In the genomic region with DNA sequence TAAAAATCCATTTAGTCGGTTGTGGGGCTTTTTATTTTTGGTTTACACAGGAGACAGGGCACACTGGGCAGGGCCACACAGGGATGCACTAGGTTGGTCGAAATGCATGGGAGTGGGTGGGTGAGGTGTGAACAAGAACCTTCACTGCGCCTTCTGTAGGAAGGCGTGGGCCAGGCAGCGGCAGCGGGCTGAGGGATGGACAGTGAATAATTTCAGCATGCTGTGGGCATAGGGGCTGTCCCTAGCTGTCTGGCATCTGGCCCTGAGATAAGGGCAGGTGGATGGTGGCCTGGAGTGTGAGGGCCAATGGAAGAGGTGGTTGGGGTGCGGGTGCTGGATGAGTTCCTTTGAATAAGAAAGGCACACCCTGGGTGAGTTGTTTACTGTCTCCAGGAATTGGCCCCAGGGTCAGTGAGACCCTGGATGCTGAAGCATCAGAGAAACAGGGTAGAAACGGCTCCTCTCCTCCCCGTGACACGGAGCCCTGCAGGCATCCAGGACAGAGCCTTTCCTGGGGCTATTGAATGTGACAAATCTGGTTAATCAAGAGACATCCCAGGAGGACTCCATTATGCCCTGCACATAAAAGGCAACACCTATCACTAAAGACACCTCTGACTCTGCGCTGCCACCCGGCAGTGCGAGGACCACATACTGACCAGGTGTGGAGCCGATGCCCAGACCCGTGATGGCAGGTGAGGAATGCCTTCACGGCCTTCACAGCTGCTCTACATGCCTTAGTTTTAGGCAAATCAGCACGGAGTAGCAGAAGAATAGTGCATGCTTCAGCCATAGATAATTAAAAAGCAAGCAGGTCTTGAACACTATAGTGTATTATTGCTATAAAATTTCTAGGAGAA, we compare ENCODE assay signal across 21 cellular contexts.
DNase-seq lines count a peak whose midpoint lies in the region; ATAC-seq, FAIRE-seq and TF ChIP-seq lines count a peak whose summit lies in the region.
"Had no signal": no experiment of that assay in that cellular context is flagged by ENCODE, and none has a peak within 500 bp of the region (broad histone marks: within the 10 kb centered on the region; RNA-seq: fewer than 3 reads in every experiment).

No MANE protein-coding gene starts in this region.

- POLR2A ChIA-PET in H1 (lab: Charles Lee; ENCODE audit: partially characterized antibody) (interaction anchor here (1.1 to 1.2 kb wide), 2 partner anchors 18 to 63 kb away, joined by 3 read pairs; no protein-coding TSS in a partner anchor), RWPE1 (lab: Yijun Ruan, JAX; ENCODE audit: low non-redundant PET) (no interaction called here)

- no peak for FAIRE-seq in H1 (lab: Jason Lieb, UNC)
- FAIRE-seq: GM12891, HTR-8/SVneo had no signal

- H3K36me3 ChIP-seq in H1 (ENCODE audit: control insufficient read depth in 2 of 4, insufficient read depth in 4 of 4, low read length in 3 of 4) (no peaks in the 10 kb centered on the region), trophoblast cell (ENCODE audit: control insufficient read depth in 1 of 2, insufficient read depth in 2 of 2, low read length in 2 of 2) (no peaks in the 10 kb centered on the region)
- H3K36me3 ChIP-seq: BLaER1, HAP-1, Peyer's patch had no signal

- H3K79me1 ChIP-seq in H9 (ENCODE audit: insufficient read depth, low read depth, low read length, poor library complexity, severe bottlenecking) (no peaks in the 10 kb centered on the region), H1 (ENCODE audit: low read depth, low read length) (no peaks in the 10 kb centered on the region), trophoblast cell (ENCODE audit: low read length) (no peaks in the 10 kb centered on the region)

- H3K27me3 ChIP-seq in H9 (ENCODE audit: insufficient read depth, low read length) (no peaks in the 10 kb centered on the region), H1 (replicated peaks in 1 of 4; ENCODE audit: control insufficient read depth in 3 of 4, extremely low read depth in 1 of 4, insufficient read depth in 3 of 4, low read length in 3 of 4) (no peaks in the 10 kb centered on the region), trophoblast cell (ENCODE audit: insufficient read depth, low read length) (no peaks in the 10 kb centered on the region)
- H3K27me3 ChIP-seq: BLaER1, Peyer's patch had no signal

- TF ChIP-seq CTCF in H9 (conservative IDR thresholded peaks at IDR 0.05) = no peak
- TF ChIP-seq CTCF in H1 (IDR thresholded peaks at IDR 0.05; ENCODE audit: control extremely low read depth in 1 of 3, insufficient read depth in 1 of 3, low read depth in 1 of 3, low read length in 3 of 3) = no peak
- TF ChIP-seq CTCF in RWPE1 (conservative IDR thresholded peaks at IDR 0.05; ENCODE audit: low read depth) = no peak

- H2BK15ac ChIP-seq in H9 (ENCODE audit: low read depth, low read length) = no peak overlapping the region
- H2BK15ac ChIP-seq in H1 (ENCODE audit: low read length) = peak overlapping the region; percentile 97; the same call in 1 of the 2 replicates

- peak overlapping the region in 1 of 3 experiments; percentile 17; a peak in 2 of 7 replicates for H3K27ac Mint-ChIP-seq in H9
- H3K27ac Mint-ChIP-seq: CD8-positive, alpha-beta memory T cell had no signal

- H4K20me1 ChIP-seq in H9 (ENCODE audit: control insufficient read depth, insufficient read depth, insufficient read length) (no peaks in the 10 kb centered on the region), H1 (replicated peaks in 1 of 2; ENCODE audit: control insufficient read depth in 1 of 2, insufficient read depth in 2 of 2, low read length in 2 of 2) (no peaks in the 10 kb centered on the region)
- H4K20me1 ChIP-seq: BLaER1 had no signal

- no peak overlapping the region for H3K4me3 ChIP-seq in H1 (ENCODE audit: extremely low read depth in 1 of 4, insufficient read depth in 2 of 4, low read depth in 3 of 4, low read length in 4 of 4)
- peak overlapping the region; percentile 42 for H3K4me3 ChIP-seq in trophoblast cell (ENCODE audit: low read depth, low read length)
- H3K4me3 ChIP-seq: BLaER1, HAP-1, Peyer's patch had no signal

- H3K4ac ChIP-seq in H9 (ENCODE audit: low read depth, low read length) (no peak overlapping the region), H1 (replicated peaks; ENCODE audit: insufficient read length, low read depth, low read length) (no peak overlapping the region), trophoblast cell (ENCODE audit: low read depth, low read length) (no peak overlapping the region)

- H4K8ac ChIP-seq in H9 (replicated peaks; ENCODE audit: insufficient read length, low read depth, low read length) = no peak overlapping the region
- no peak overlapping the region for H4K8ac ChIP-seq in H1 (ENCODE audit: extremely low read depth, insufficient read depth, low read length)
- H4K8ac ChIP-seq in trophoblast cell (ENCODE audit: low read depth, low read length) = no peak overlapping the region

- H2AK5ac ChIP-seq in H9 (ENCODE audit: insufficient read length, low read length) (no peak overlapping the region), H1 (ENCODE audit: low read depth, low read length) (peak overlapping the region; percentile 60; the same call in 1 of the 2 replicates), trophoblast cell (ENCODE audit: low read length) (no peak overlapping the region)

- WGBS in H9 (ENCODE audit: extremely low coverage, insufficient read length, low lambda C conversion rate) = no CpG with 5 or more reads among the region's 17 CpGs
- 71% methylated on average over 17 of the region's 17 CpGs; no CpG with 5 or more reads in 1 of the 2 experiments for WGBS in H1 (ENCODE audit: extremely low coverage in 1 of 2, insufficient coverage in 1 of 2, insufficient read length in 1 of 2, insufficient replicate concordance in 2 of 2, low coverage in 1 of 2, low lambda C conversion rate in 2 of 2, missing lambda C conversion rate in 1 of 2), 2 experiments
- WGBS in trophoblast cell (ENCODE audit: extremely low coverage, insufficient coverage, insufficient read length) = no CpG with 5 or more reads among the region's 17 CpGs

- H3K9me3 Mint-ChIP-seq in H9 = peaks cover 19 to 22% of the 10 kb centered on the region in 2 experiments

- no peak overlapping the region for H2BK5ac ChIP-seq in H9 (ENCODE audit: insufficient read length, low read length)
- peak overlapping the region; percentile 75; the same call in 1 of the 2 replicates for H2BK5ac ChIP-seq in H1 (ENCODE audit: low read depth, low read length)
- no peak overlapping the region for H2BK5ac ChIP-seq in trophoblast cell (ENCODE audit: low read depth, low read length, poor library complexity)

- H3K23ac ChIP-seq in H9 (ENCODE audit: insufficient read length, low read depth, low read length) (no peak overlapping the region), H1 (ENCODE audit: insufficient read length) (no peak overlapping the region), trophoblast cell (ENCODE audit: low read length) (no peak overlapping the region)

- no peak for TF ChIP-seq RAD21 in H1 (IDR thresholded peaks at IDR 0.05 in 1 of 2, conservative IDR thresholded peaks at IDR 0.05 in 1 of 2; ENCODE audit: low read depth in 2 of 2, low read length in 2 of 2)

- no peak overlapping the region for H2BK20ac ChIP-seq in H9 (ENCODE audit: low read depth, low read length, poor library complexity, severe bottlenecking)
- H2BK20ac ChIP-seq in H1 (ENCODE audit: low read length) = 0 out of 2 replicates have a peak overlapping the region, but pooled peaks have one; percentile 80

- TF ChIP-seq EP300 in H1 (IDR thresholded peaks at IDR 0.05; ENCODE audit: borderline replicate concordance in 1 of 2, low read depth in 2 of 2, low read length in 2 of 2) = no peak

- H3K36me3 Mint-ChIP-seq in H9 (ENCODE audit: insufficient read depth in 1 of 3, low read depth in 3 of 3) = peaks cover 8 to 19% (median 15%) of the 10 kb centered on the region in 3 experiments
- H3K36me3 Mint-ChIP-seq: CD8-positive, alpha-beta memory T cell had no signal

- peak; percentile 60 for DNase-seq in H9
- DNase-seq in NCI-H146 treated with DMSO at 0.1 percent for 48 hours (lab: John Stamatoyannopoulos, UW; ENCODE audit: unreplicated experiment) = peak; percentile 97
- no peak for DNase-seq in H1 (ENCODE audit: low read depth in 1 of 2, low spot score in 2 of 2)
- peak; percentile 99 to 100 for DNase-seq in trophoblast cell
- DNase-seq in RWPE1 (ENCODE audit: low spot score) = no peak
- DNase-seq in activated CD4-positive, alpha-beta T cell treated with anti-CD3 and anti-CD28 coated beads for 1 hour = no peak
- DNase-seq: CD8-positive, alpha-beta memory T cell; DMS53; EL; NCI-H1105; NCI-H187; NCI-H2227 treated with DMSO at 0.1 percent for 48 hours; NCI-H524; Peyer's patch had no signal

- H3K79me2 ChIP-seq in H9 (ENCODE audit: insufficient read depth, low read length) (no peaks in the 10 kb centered on the region), H1 (ENCODE audit: control insufficient read depth in 1 of 2, insufficient read depth in 2 of 2, low read length in 2 of 2) (no peaks in the 10 kb centered on the region), trophoblast cell (ENCODE audit: control insufficient read depth, insufficient read depth, low read length, poor library complexity) (no peaks in the 10 kb centered on the region)

- H4K12ac ChIP-seq in trophoblast cell (ENCODE audit: low read depth, low read length) = no peak overlapping the region

- no peak overlapping the region for H4K5ac ChIP-seq in H9 (ENCODE audit: insufficient read length, low read depth, low read length)
- H4K5ac ChIP-seq in H1 (ENCODE audit: insufficient read length, low read depth, low read length) = no peak overlapping the region

- no peak overlapping the region for H3T11ph ChIP-seq in H9 (ENCODE audit: low read length)

- peaks cover 6% of the 10 kb centered on the region for H3K4me1 ChIP-seq in H9 (ENCODE audit: insufficient read depth, low read length)
- H3K4me1 ChIP-seq in H1 (replicated peaks in 1 of 4; ENCODE audit: control insufficient read depth in 3 of 4, insufficient read depth in 4 of 4, low read length in 3 of 4) = peaks cover 0 to 7% (median 0%) of the 10 kb centered on the region in 4 experiments; a peak in 2 of 7 replicates
- no peaks in the 10 kb centered on the region for H3K4me1 ChIP-seq in trophoblast cell (ENCODE audit: control insufficient read depth in 1 of 2, insufficient read depth in 2 of 2, low read length in 2 of 2)
- H3K4me1 ChIP-seq: HAP-1, Peyer's patch had no signal

- H3K9ac ChIP-seq in H9 (ENCODE audit: extremely low read depth, insufficient read length, low read length) (no peak overlapping the region), H1 (replicated peaks in 1 of 4; ENCODE audit: extremely low read depth in 1 of 4, low read depth in 3 of 4, low read length in 3 of 4) (no peak overlapping the region), trophoblast cell (ENCODE audit: low read length) (no peak overlapping the region)
- H3K9ac ChIP-seq: BLaER1 had no signal

- no peak overlapping the region for H3K4me3 Mint-ChIP-seq in H9
- H3K4me3 Mint-ChIP-seq: CD8-positive, alpha-beta memory T cell had no signal

- CTCF ChIA-PET in H1 (lab: Charles Lee; ENCODE audit: partially characterized antibody) (interaction anchor here (1.1 to 1.5 kb wide), 2 partner anchors 10 to 57 kb away, joined by 3 to 4 read pairs; no protein-coding TSS in a partner anchor), RWPE1 (lab: Yijun Ruan, JAX) (interaction anchor here (0.6 kb wide), 1 partner anchor 521 kb away, joined by 3 read pairs; no protein-coding TSS in a partner anchor)

- ATAC-seq in GM18520 (IDR thresholded peaks at IDR 0.05; ENCODE audit: unreplicated experiment) (no peak), GM21717 (IDR thresholded peaks at IDR 0.05; ENCODE audit: unreplicated experiment) (no peak)
- ATAC-seq: Right ventricle myocardium inferior had no signal

- H3K27ac ChIP-seq in H9 (ENCODE audit: insufficient read length, low read depth, low read length) = no peak overlapping the region
- H3K27ac ChIP-seq in H1 (ENCODE audit: low read depth, low read length) = no peak overlapping the region
- no peak overlapping the region for H3K27ac ChIP-seq in trophoblast cell (ENCODE audit: low read depth, low read length)
- no peak overlapping the region for H3K27ac ChIP-seq in RWPE1
- H3K27ac ChIP-seq: BLaER1, Peyer's patch had no signal

- H3K14ac ChIP-seq in H9 (ENCODE audit: insufficient read depth, low read length) = no peak overlapping the region; the same call in 1 of the 2 replicates
- no peak overlapping the region for H3K14ac ChIP-seq in H1 (ENCODE audit: insufficient read length)
- no peak overlapping the region for H3K14ac ChIP-seq in trophoblast cell (ENCODE audit: low read length)

- no peak for TF ChIP-seq POLR2A in H1 (IDR thresholded peaks at IDR 0.05; ENCODE audit: control extremely low read depth in 1 of 2, low read depth in 2 of 2, low read length in 2 of 2)

- H4K91ac ChIP-seq in H9 (ENCODE audit: insufficient read length, low read depth, low read length) = no peak overlapping the region
- peak overlapping the region; percentile 65 for H4K91ac ChIP-seq in H1 (replicated peaks; ENCODE audit: insufficient read length, low read length)
- no peak overlapping the region for H4K91ac ChIP-seq in trophoblast cell (ENCODE audit: low read depth, low read length)

- H3K56ac ChIP-seq in H9 (ENCODE audit: insufficient read length, low read depth, low read length) (no peak overlapping the region), H1 (replicated peaks; ENCODE audit: insufficient read length, low read depth, low read length) (no peak overlapping the region)

- H3K9me3 ChIP-seq in H9 (ENCODE audit: control insufficient read depth, low read depth, low read length) (no peaks in the 10 kb centered on the region), H1 (ENCODE audit: insufficient read depth in 2 of 2, low read depth in 1 of 2, low read length in 1 of 2) (no peaks in the 10 kb centered on the region; a peak in 1 of 4 replicates), trophoblast cell (ENCODE audit: insufficient read depth, low read depth, low read length) (peaks cover 11% of the 10 kb centered on the region)
- H3K9me3 ChIP-seq: BLaER1, HAP-1 had no signal

- peaks cover 19 to 32% of the 10 kb centered on the region in 2 experiments for H3K4me1 Mint-ChIP-seq in H9
- H3K4me1 Mint-ChIP-seq: CD8-positive, alpha-beta memory T cell had no signal

- no peak overlapping the region for H2BK12ac ChIP-seq in H9 (ENCODE audit: insufficient read length, low read depth, low read length)
- peak overlapping the region; percentile 77; the same call in 1 of the 2 replicates for H2BK12ac ChIP-seq in H1 (ENCODE audit: low read depth, low read length)
- no peak overlapping the region for H2BK12ac ChIP-seq in trophoblast cell (ENCODE audit: low read length)

- no peak overlapping the region for H2BK120ac ChIP-seq in H9 (ENCODE audit: low read depth, low read length, poor library complexity, severe bottlenecking)
- H2BK120ac ChIP-seq in H1 (replicated peaks; ENCODE audit: low read depth, low read length) = no peak overlapping the region
- no peak overlapping the region for H2BK120ac ChIP-seq in trophoblast cell (ENCODE audit: insufficient read depth, low read length, poor library complexity)

- H3K18ac ChIP-seq in H9 (ENCODE audit: insufficient read length, low read depth, low read length) = no peak overlapping the region
- H3K18ac ChIP-seq in H1 (ENCODE audit: extremely low read depth, low read length) = peak overlapping the region; percentile 60; the same call in 1 of the 2 replicates
- H3K18ac ChIP-seq in trophoblast cell (ENCODE audit: low read length) = no peak overlapping the region

- H3K4me2 ChIP-seq in H9 (ENCODE audit: insufficient read depth, insufficient read length, low read length) (no peak overlapping the region), H1 (ENCODE audit: insufficient read depth in 1 of 2, low read depth in 2 of 2, low read length in 2 of 2) (peak overlapping the region in 1 of 2 experiments; percentile 3; a peak in 1 of 4 replicates), trophoblast cell (ENCODE audit: low read length) (no peak overlapping the region)
- H3K4me2 ChIP-seq: BLaER1 had no signal

- H3K23me2 ChIP-seq in H9 (ENCODE audit: insufficient read length, low read depth, low read length, poor library complexity, severe bottlenecking) (no peaks in the 10 kb centered on the region), H1 (ENCODE audit: low read depth, low read length) (no peaks in the 10 kb centered on the region)

- peaks cover 3% of the 10 kb centered on the region for H3K27me3 Mint-ChIP-seq in H9 (ENCODE audit: low read depth)

- H2AFZ ChIP-seq in H9 (ENCODE audit: low read length) = no peak overlapping the region
- no peak overlapping the region for H2AFZ ChIP-seq in H1 (ENCODE audit: low read length)
- no peak overlapping the region for H2AFZ ChIP-seq in trophoblast cell (ENCODE audit: insufficient read depth, low read length, poor library complexity)

Comparison
In these comparisons a context has a peak if more than half of its experiments do, and no peak if none do; other contexts are left out.
1. DNase-seq: peak in H9 (single experiment), NCI-H146 treated with DMSO at 0.1 percent for 48 hours (single experiment) and trophoblast cell (2 of 2); none in H1 (0 of 2), RWPE1 (single experiment) and activated CD4-positive, alpha-beta T cell treated with anti-CD3 and anti-CD28 coated beads for 1 hour (single experiment).